ENCODE assay signal across 29 cellular contexts in the genomic region with DNA sequence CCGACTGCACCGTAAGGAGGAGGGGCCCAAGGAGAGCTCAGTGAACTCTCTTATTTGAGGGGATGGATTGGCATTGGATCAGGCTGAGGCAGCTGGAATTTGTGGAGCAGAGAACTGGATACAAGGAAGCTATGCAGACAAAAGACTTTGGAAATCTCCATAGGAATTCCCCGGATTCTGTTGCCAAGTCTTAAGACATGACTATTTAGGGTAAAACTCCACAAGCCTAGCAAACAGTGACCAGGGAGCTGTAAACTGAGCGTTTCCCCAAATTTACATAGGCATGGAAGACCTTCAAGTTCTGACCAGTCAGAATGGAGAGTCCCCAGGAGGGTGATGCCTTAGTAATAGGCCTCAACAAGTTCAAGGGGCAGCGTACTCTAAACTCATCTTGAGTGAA.
DNase-seq lines count a peak whose midpoint lies in the region; ATAC-seq and TF ChIP-seq lines count a peak whose summit lies in the region.
"Had no signal": no experiment of that assay in that cellular context is flagged by ENCODE, and none has a peak within 500 bp of the region (broad histone marks: within the 10 kb centered on the region; RNA-seq: fewer than 3 reads in every experiment).

No MANE protein-coding gene starts in this region.

- no peak overlapping the region for H2BK15ac ChIP-seq in mesendoderm (replicated peaks; ENCODE audit: low read depth)

- intact Hi-C loops in activated naive CD4-positive, alpha-beta T cell treated with anti-CD3 and anti-CD28 coated beads for 36 hours (cut with micrococcal nuclease), result no loop called here

- WGBS in mesendoderm (ENCODE audit: extremely low coverage, insufficient coverage, low lambda C conversion rate), result no CpG with 5 or more reads among the region's 5 CpGs

- no peak overlapping the region for H2BK120ac ChIP-seq in mesendoderm (ENCODE audit: low read depth, low read length)

- H3K79me2 ChIP-seq in GM23338 (replicated peaks; ENCODE audit: insufficient read depth) (no peaks in the 10 kb centered on the region), mesendoderm (ENCODE audit: control insufficient read depth, insufficient read depth, low read length) (no peaks in the 10 kb centered on the region)

- H3K9me2 ChIP-seq in GM23338 (ENCODE audit: insufficient read depth), result no peaks in the 10 kb centered on the region

- no peak overlapping the region for H4K8ac ChIP-seq in mesendoderm (ENCODE audit: low read depth, low read length)

- no peak overlapping the region for H3K23ac ChIP-seq in mesendoderm (ENCODE audit: low read length)

- DNase-seq in GM23338 (ENCODE audit: low spot score), result peak; percentile 80
- DNase-seq in RPMI7951 (ENCODE audit: low read depth), result peak; percentile 75
- DNase-seq in fibroblast of mammary gland (ENCODE audit: low read depth), result peak; percentile 1
- DNase-seq in mesendoderm, result peak; percentile 90
- DNase-seq in AG20443 (ENCODE audit: low spot score), result no peak
- DNase-seq in activated naive CD4-positive, alpha-beta T cell treated with anti-CD3 and anti-CD28 coated beads for 36 hours, result no peak
- DNase-seq in nucleus accumbens (lab: John Stamatoyannopoulos, UW), result no peak
- DNase-seq: ACHN; activated CD4-positive, alpha-beta T cell treated with anti-CD3 and anti-CD28 coated beads for 36 hours; activated naive CD4-positive, alpha-beta T cell; adrenal gland; COR-L47; DMS79 treated with DMSO at 0.1 percent for 48 hours; HCEC 1CT; left colon; naive thymus-derived CD8-positive, alpha-beta T cell; NCI-H1694; NCI-H2171; NCI-H526; stimulated activated CD4-positive, alpha-beta T cell treated with anti-CD3 and anti-CD28 coated beads, Interleukin-4, amount 100 ng/mL, for 1 hour; stimulated activated naive B cell treated with anti-CD40 and anti-IgM and Interleukin-4, amounts not matched to agents 10 μg/mL and 1 μg/mL and 100 μg/mL, for 72 hours; testis had no signal

- H3K56ac ChIP-seq in mesendoderm (ENCODE audit: low read length), result no peak overlapping the region

- H3K4me3 ChIP-seq in GM23338 (no peak overlapping the region), fibroblast of mammary gland (ENCODE audit: control insufficient read depth, low read depth, low read length) (no peak overlapping the region), mesendoderm (ENCODE audit: low read length) (no peak overlapping the region)
- H3K4me3 ChIP-seq: adrenal gland; BLaER1 treated with 17β-estradiol and CSF1 and Interleukin-3, amounts not matched to agents 10 nM and 100 nM; cardiac muscle cell; GM12878; right atrium auricular region; testis had no signal

- H2AFZ ChIP-seq in GM23338, result no peak overlapping the region

- no peak for TF ChIP-seq CTCF in GM23338 (conservative IDR thresholded peaks at IDR 0.05; ENCODE audit: low read depth in 2 of 2)
- no peak for TF ChIP-seq CTCF in fibroblast of mammary gland (conservative IDR thresholded peaks at IDR 0.05; ENCODE audit: control insufficient read depth, insufficient read depth, low read depth, low read length)

- H3K4me3 Mint-ChIP-seq in GM23338, result no peak overlapping the region
- no peak overlapping the region for H3K4me3 Mint-ChIP-seq in activated naive CD4-positive, alpha-beta T cell treated with anti-CD3 and anti-CD28 coated beads for 36 hours
- H3K4me3 Mint-ChIP-seq: activated CD4-positive, alpha-beta T cell treated with anti-CD3 and anti-CD28 coated beads for 36 hours; dendritic cell treated with granulocyte-macrophage colony-stimulating factor and Interleukin-4, amounts not matched to agents 40 ng/mL and 50 ng/mL, for 4 days; naive thymus-derived CD8-positive, alpha-beta T cell; stimulated activated naive B cell treated with anti-CD40 and anti-IgM and Interleukin-4, amounts not matched to agents 10 μg/mL and 1 μg/mL and 100 μg/mL, for 72 hours had no signal

- no peaks in the 10 kb centered on the region for H4K20me1 ChIP-seq in GM23338 (replicated peaks; ENCODE audit: insufficient read depth)
- H4K20me1 ChIP-seq: BLaER1 treated with 17β-estradiol and CSF1 and Interleukin-3, amounts not matched to agents 10 nM and 100 nM had no signal

- no peaks in the 10 kb centered on the region for H3K79me1 ChIP-seq in mesendoderm (ENCODE audit: low read length)

- H3K27me3 Mint-ChIP-seq in GM23338 (ENCODE audit: insufficient read depth, low read depth, poor library complexity), result no peaks in the 10 kb centered on the region
- H3K27me3 Mint-ChIP-seq in activated naive CD4-positive, alpha-beta T cell treated with anti-CD3 and anti-CD28 coated beads for 36 hours (ENCODE audit: low read depth), result peaks cover 14% of the 10 kb centered on the region

- peak; percentile 83 for ATAC-seq in GM23338
- no peak for ATAC-seq in HG03139 (IDR thresholded peaks at IDR 0.05; ENCODE audit: unreplicated experiment)
- ATAC-seq: activated CD4-positive, alpha-beta T cell treated with anti-CD3 and anti-CD28 coated beads for 36 hours; GM12878; HepG2; left colon; naive thymus-derived CD8-positive, alpha-beta T cell; stimulated activated naive B cell treated with anti-CD40 and anti-IgM and Interleukin-4, amounts not matched to agents 10 μg/mL and 1 μg/mL and 100 μg/mL, for 72 hours had no signal

- no peak overlapping the region for H3K4ac ChIP-seq in mesendoderm (ENCODE audit: low read depth, low read length)

- CTCF ChIA-PET in activated naive CD4-positive, alpha-beta T cell treated with anti-CD3 and anti-CD28 coated beads for 36 hours (lab: Charles Lee), result no interaction called here

- H3K36me3 Mint-ChIP-seq in GM23338 (ENCODE audit: low read depth), result peaks cover 16% of the 10 kb centered on the region; the same call in 2 of the 3 replicates
- H3K36me3 Mint-ChIP-seq in activated naive CD4-positive, alpha-beta T cell treated with anti-CD3 and anti-CD28 coated beads for 36 hours (ENCODE audit: low read depth), result no peaks in the 10 kb centered on the region
- H3K36me3 Mint-ChIP-seq: stimulated activated naive B cell treated with anti-CD40 and anti-IgM and Interleukin-4, amounts not matched to agents 10 μg/mL and 1 μg/mL and 100 μg/mL, for 72 hours had no signal

- H3K18ac ChIP-seq in mesendoderm (ENCODE audit: low read length), result no peak overlapping the region

- no peaks in the 10 kb centered on the region for H3F3A ChIP-seq in GM23338 (replicated peaks; ENCODE audit: low read depth)

- peaks cover 17% of the 10 kb centered on the region for H3K4me1 Mint-ChIP-seq in GM23338
- peaks cover 2% of the 10 kb centered on the region for H3K4me1 Mint-ChIP-seq in activated naive CD4-positive, alpha-beta T cell treated with anti-CD3 and anti-CD28 coated beads for 36 hours (ENCODE audit: low read depth)
- H3K4me1 Mint-ChIP-seq: activated CD4-positive, alpha-beta T cell treated with anti-CD3 and anti-CD28 coated beads for 36 hours; stimulated activated naive B cell treated with anti-CD40 and anti-IgM and Interleukin-4, amounts not matched to agents 10 μg/mL and 1 μg/mL and 100 μg/mL, for 72 hours had no signal

- H3K9ac ChIP-seq in mesendoderm (ENCODE audit: low read length), result no peak overlapping the region
- H3K9ac ChIP-seq: BLaER1 treated with 17β-estradiol and CSF1 and Interleukin-3, amounts not matched to agents 10 nM and 100 nM had no signal

- H3K4me1 ChIP-seq in GM23338 (ENCODE audit: insufficient read depth) (no peaks in the 10 kb centered on the region; the same call in 1 of the 2 replicates), mesendoderm (ENCODE audit: control insufficient read depth, low read depth, low read length) (peaks cover 5% of the 10 kb centered on the region)
- H3K4me1 ChIP-seq: adrenal gland, right atrium auricular region, testis had no signal

- H3K27ac ChIP-seq in GM23338 (ENCODE audit: low read depth) (no peak overlapping the region; the same call in 1 of the 2 replicates), mesendoderm (ENCODE audit: low read depth, low read length) (no peak overlapping the region)
- H3K27ac ChIP-seq: adrenal gland; BLaER1 treated with 17β-estradiol and CSF1 and Interleukin-3, amounts not matched to agents 10 nM and 100 nM; cardiac muscle cell; right atrium auricular region; testis had no signal

- no peak overlapping the region for H4K5ac ChIP-seq in mesendoderm (ENCODE audit: low read length)

- H3K27me3 ChIP-seq in GM23338 (ENCODE audit: insufficient read depth) (no peaks in the 10 kb centered on the region), mesendoderm (ENCODE audit: insufficient read depth, low read length, poor library complexity) (no peaks in the 10 kb centered on the region)
- H3K27me3 ChIP-seq: adrenal gland; BLaER1 treated with 17β-estradiol and CSF1 and Interleukin-3, amounts not matched to agents 10 nM and 100 nM; cardiac muscle cell; right atrium auricular region; testis had no signal

- no peak overlapping the region for H2BK5ac ChIP-seq in mesendoderm (ENCODE audit: low read length)

- peaks cover 22% of the 10 kb centered on the region; the same call in 2 of the 3 replicates for H3K9me3 Mint-ChIP-seq in GM23338
- H3K9me3 Mint-ChIP-seq in activated naive CD4-positive, alpha-beta T cell treated with anti-CD3 and anti-CD28 coated beads for 36 hours, result peaks cover 2% of the 10 kb centered on the region
- H3K9me3 Mint-ChIP-seq: dendritic cell treated with granulocyte-macrophage colony-stimulating factor and Interleukin-4, amounts not matched to agents 40 ng/mL and 50 ng/mL, for 4 days had no signal

- no peak overlapping the region for H3K27ac Mint-ChIP-seq in GM23338
- H3K27ac Mint-ChIP-seq in activated naive CD4-positive, alpha-beta T cell treated with anti-CD3 and anti-CD28 coated beads for 36 hours, result no peak overlapping the region
- H3K27ac Mint-ChIP-seq: activated CD4-positive, alpha-beta T cell treated with anti-CD3 and anti-CD28 coated beads for 36 hours; dendritic cell treated with granulocyte-macrophage colony-stimulating factor and Interleukin-4, amounts not matched to agents 40 ng/mL and 50 ng/mL, for 4 days; naive thymus-derived CD8-positive, alpha-beta T cell; stimulated activated naive B cell treated with anti-CD40 and anti-IgM and Interleukin-4, amounts not matched to agents 10 μg/mL and 1 μg/mL and 100 μg/mL, for 72 hours had no signal

- no peak overlapping the region for H2AK5ac ChIP-seq in mesendoderm (ENCODE audit: low read length)

- H3K4me2 ChIP-seq in GM23338 (no peak overlapping the region), mesendoderm (ENCODE audit: low read length) (no peak overlapping the region)
- H3K4me2 ChIP-seq: BLaER1 treated with 17β-estradiol and CSF1 and Interleukin-3, amounts not matched to agents 10 nM and 100 nM had no signal

- H3K36me3 ChIP-seq in GM23338 (ENCODE audit: insufficient read depth) (0 out of 2 replicates have a peak, but pooled peaks cover 8% of the 10 kb centered on the region), mesendoderm (ENCODE audit: control insufficient read depth, insufficient read depth, low read length) (no peaks in the 10 kb centered on the region)
- H3K36me3 ChIP-seq: adrenal gland; BLaER1 treated with 17β-estradiol and CSF1 and Interleukin-3, amounts not matched to agents 10 nM and 100 nM; cardiac muscle cell; right atrium auricular region had no signal

Comparison
In these comparisons a context has a peak if more than half of its experiments do, and no peak if none do; other contexts are left out.
1. DNase-seq: peak in GM23338 (single experiment), RPMI7951 (single experiment), fibroblast of mammary gland (single experiment) and mesendoderm (single experiment); none in AG20443 (single experiment), activated naive CD4-positive, alpha-beta T cell treated with anti-CD3 and anti-CD28 coated beads for 36 hours (single experiment) and nucleus accumbens (0 of 56).